11 cellular contexts compared by ENCODE assay signal in the genomic region with DNA sequence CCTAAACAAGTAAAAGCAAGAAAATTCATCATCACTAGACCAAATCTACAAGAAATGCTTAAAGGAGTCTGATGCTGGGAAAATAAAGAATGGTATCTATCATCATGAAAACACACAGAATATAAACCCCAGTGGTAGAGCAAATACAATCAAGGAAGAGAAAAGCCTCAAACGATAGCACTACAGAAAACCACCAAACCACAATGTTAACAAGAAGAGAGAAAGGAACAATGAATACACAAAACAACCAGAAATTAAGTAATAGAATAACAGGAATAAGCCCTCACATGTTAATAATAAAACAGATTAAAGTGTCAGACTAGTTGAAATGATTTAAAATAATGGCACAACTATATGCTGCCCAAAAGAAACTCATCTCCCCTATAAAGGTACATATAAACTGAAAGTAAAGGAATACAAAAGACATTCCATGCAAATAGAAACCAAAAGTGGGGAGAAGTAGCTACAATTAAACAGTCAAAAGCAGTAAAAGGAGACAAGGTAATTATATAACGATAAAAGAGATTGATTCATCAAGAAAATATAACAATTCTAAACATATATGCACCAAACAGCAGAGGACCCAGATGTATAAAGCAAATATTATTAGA.
DNase-seq lines count a peak whose midpoint lies in the region; ATAC-seq, FAIRE-seq and TF ChIP-seq lines count a peak whose summit lies in the region.
"Had no signal": no experiment of that assay in that cellular context is flagged by ENCODE, and none has a peak within 500 bp of the region (broad histone marks: within the 10 kb centered on the region; RNA-seq: fewer than 3 reads in every experiment).

No MANE protein-coding gene starts in this region.

- no peak for TF ChIP-seq POLR2A in H54 (IDR thresholded peaks at IDR 0.05; ENCODE audit: low read depth, low read length)

- H3K36me3 Mint-ChIP-seq in memory B cell, result peaks cover 32% of the 10 kb centered on the region

- ATAC-seq in GM18508 (IDR thresholded peaks at IDR 0.05; ENCODE audit: insufficient read depth, unreplicated experiment), result peak; percentile 51
- ATAC-seq in memory B cell (ENCODE audit: low read depth), result peak; percentile 31
- ATAC-seq in GM18873 (IDR thresholded peaks at IDR 0.05; ENCODE audit: low FRiP score, unreplicated experiment), result no peak

- no peak overlapping the region for H3K4me3 Mint-ChIP-seq in memory B cell
- H3K4me3 Mint-ChIP-seq: dendritic cell treated with granulocyte-macrophage colony-stimulating factor and Interleukin-4, amounts not matched to agents 40 ng/mL and 50 ng/mL, for 4 days had no signal

- H3K27me3 Mint-ChIP-seq in memory B cell, result no peaks in the 10 kb centered on the region

- FAIRE-seq in H54 (lab: Jason Lieb, UNC) (peak; percentile 64), RCC 7860 (lab: Jason Lieb, UNC) (peak; percentile 87)
- FAIRE-seq: TTC549 had no signal

- no peak overlapping the region for H3K27ac Mint-ChIP-seq in memory B cell
- H3K27ac Mint-ChIP-seq: dendritic cell treated with granulocyte-macrophage colony-stimulating factor and Interleukin-4, amounts not matched to agents 40 ng/mL and 50 ng/mL, for 4 days had no signal

- peaks cover 13% of the 10 kb centered on the region for H3K9me3 Mint-ChIP-seq in memory B cell

- H3K4me1 Mint-ChIP-seq in memory B cell, result peaks cover 20% of the 10 kb centered on the region

- DNase-seq in H54 (ENCODE audit: insufficient read length, low spot score) (no peak), RCC 7860 (ENCODE audit: low spot score) (peak; percentile 23), memory B cell (ENCODE audit: low spot score in 2 of 2) (no peak), KG1 (lab: John Stamatoyannopoulos, UW) (no peak), epidermal melanocyte (ENCODE audit: insufficient read length, low spot score) (no peak)
- DNase-seq in activated CD8-positive, alpha-beta memory T cell treated with anti-CD3 and anti-CD28 coated beads, Interleukin-2, amount 50 U/mL, for 4 hours, result no peak
- DNase-seq: NCI-H1436 had no signal
